ENCODE assay signal across 1 cellular context in the genomic region with DNA sequence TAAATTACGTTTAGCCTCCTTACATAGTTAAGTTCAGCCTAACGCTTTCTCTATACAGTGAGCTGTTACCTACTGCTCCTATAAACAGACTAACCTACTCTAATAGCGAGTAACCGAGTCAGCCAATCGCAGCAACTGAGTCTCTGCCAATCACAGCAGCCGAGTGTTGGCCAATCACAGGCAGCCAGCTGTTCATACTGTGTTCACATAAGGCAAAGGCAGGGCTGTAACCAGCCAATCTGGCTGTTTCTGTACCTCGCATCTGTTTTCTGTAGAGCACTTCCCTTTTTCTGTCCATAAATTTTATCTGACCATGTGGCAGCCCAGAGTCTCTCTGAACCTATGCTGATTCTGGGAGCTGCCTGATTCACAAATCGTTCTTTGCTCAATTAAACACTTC.
A peak's percentile ranks its signal among the peaks of the same experiment; 100 is the strongest.
TF ChIP-seq lines count a peak whose summit lies in the region.

No MANE protein-coding gene starts in this region.

TF ChIP-seq in K562, 482 proteins besides CTCF, POLR2A, EP300 and RAD21 (continued from another document and continues in another):
- TF ChIP-seq PML (IDR thresholded peaks at IDR 0.05; ENCODE audit: low read length) = no peak; the same call in 1 of the 2 replicates
- TF ChIP-seq KLF1 (tag; IDR thresholded peaks at IDR 0.05) = no peak
- no peak for TF ChIP-seq PRMT5 (CRISPR knock-in tag; IDR thresholded peaks at IDR 0.05)
- no peak for TF ChIP-seq SP1 (CRISPR knock-in tag; IDR thresholded peaks at IDR 0.05)
- no peak for TF ChIP-seq STAG1 (CRISPR knock-in tag; IDR thresholded peaks at IDR 0.05; ENCODE audit: borderline replicate concordance)
- TF ChIP-seq CBFA2T2 (conservative IDR thresholded peaks at IDR 0.05) = 0 out of 2 replicates have a peak, but pooled peaks have one; percentile 33
- TF ChIP-seq PTBP1 (IDR thresholded peaks at IDR 0.05; ENCODE audit: low read depth, low read length) = no peak
- no peak for TF ChIP-seq ZNF184 (CRISPR knock-in tag; IDR thresholded peaks at IDR 0.05)
- TF ChIP-seq, protein P1, sequence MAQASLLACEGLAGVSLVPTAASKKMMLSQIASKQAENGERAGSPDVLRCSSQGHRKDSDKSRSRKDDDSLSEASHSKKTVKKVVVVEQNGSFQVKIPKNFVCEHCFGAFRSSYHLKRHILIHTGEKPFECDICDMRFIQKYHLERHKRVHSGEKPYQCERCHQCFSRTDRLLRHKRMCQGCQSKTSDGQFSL (CRISPR knock-in tag; IDR thresholded peaks at IDR 0.05) = no peak
- TF ChIP-seq, protein P1 (tag; IDR thresholded peaks at IDR 0.05) = no peak
- no peak for TF ChIP-seq SIN3A (IDR thresholded peaks at IDR 0.05; ENCODE audit: borderline replicate concordance in 2 of 2, control insufficient read depth in 1 of 2, low read depth in 2 of 2, low read length in 2 of 2)
- TF ChIP-seq, protein P2, sequence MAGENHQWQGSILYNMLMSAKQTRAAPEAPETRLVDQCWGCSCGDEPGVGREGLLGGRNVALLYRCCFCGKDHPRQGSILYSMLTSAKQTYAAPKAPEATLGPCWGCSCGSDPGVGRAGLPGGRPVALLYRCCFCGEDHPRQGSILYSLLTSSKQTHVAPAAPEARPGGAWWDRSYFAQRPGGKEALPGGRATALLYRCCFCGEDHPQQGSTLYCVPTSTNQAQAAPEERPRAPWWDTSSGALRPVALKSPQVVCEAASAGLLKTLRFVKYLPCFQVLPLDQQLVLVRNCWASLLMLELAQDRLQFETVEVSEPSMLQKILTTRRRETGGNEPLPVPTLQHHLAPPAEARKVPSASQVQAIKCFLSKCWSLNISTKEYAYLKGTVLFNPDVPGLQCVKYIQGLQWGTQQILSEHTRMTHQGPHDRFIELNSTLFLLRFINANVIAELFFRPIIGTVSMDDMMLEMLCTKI (IDR thresholded peaks at IDR 0.05; ENCODE audit: partially characterized antibody) = no peak
- TF ChIP-seq, protein P3, sequence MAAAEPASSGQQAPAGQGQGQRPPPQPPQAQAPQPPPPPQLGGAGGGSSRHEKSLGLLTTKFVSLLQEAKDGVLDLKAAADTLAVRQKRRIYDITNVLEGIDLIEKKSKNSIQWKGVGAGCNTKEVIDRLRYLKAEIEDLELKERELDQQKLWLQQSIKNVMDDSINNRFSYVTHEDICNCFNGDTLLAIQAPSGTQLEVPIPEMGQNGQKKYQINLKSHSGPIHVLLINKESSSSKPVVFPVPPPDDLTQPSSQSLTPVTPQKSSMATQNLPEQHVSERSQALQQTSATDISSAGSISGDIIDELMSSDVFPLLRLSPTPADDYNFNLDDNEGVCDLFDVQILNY (CRISPR knock-in tag; IDR thresholded peaks at IDR 0.05) = no peak
- no peak for TF ChIP-seq MECOM (CRISPR knock-in tag; IDR thresholded peaks at IDR 0.05)
- TF ChIP-seq DMBX1 (CRISPR knock-in tag; IDR thresholded peaks at IDR 0.05; ENCODE audit: borderline replicate concordance) = no peak
- TF ChIP-seq WHSC1 (IDR thresholded peaks at IDR 0.05; ENCODE audit: low read length) = no peak
- TF ChIP-seq RCOR1 (IDR thresholded peaks at IDR 0.05; ENCODE audit: borderline replicate concordance in 1 of 2, low read depth in 2 of 2, low read length in 2 of 2) = peak in 1 of 2 experiments; percentile 71; a peak in 1 of 4 replicates
- no peak for TF ChIP-seq NCOA4 (IDR thresholded peaks at IDR 0.05; ENCODE audit: partially characterized antibody)
- TF ChIP-seq RBM25 (IDR thresholded peaks at IDR 0.05; ENCODE audit: low read depth, low read length, severe bottlenecking) = peak; percentile 17
- TF ChIP-seq SIN3B (IDR thresholded peaks at IDR 0.05; ENCODE audit: low read depth) = no peak
- TF ChIP-seq, protein P4, sequence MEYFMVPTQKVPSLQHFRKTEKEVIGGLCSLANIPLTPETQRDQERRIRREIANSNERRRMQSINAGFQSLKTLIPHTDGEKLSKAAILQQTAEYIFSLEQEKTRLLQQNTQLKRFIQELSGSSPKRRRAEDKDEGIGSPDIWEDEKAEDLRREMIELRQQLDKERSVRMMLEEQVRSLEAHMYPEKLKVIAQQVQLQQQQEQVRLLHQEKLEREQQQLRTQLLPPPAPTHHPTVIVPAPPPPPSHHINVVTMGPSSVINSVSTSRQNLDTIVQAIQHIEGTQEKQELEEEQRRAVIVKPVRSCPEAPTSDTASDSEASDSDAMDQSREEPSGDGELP (CRISPR knock-in tag; IDR thresholded peaks at IDR 0.05; ENCODE audit: borderline replicate concordance) = peak; percentile 92
- TF ChIP-seq, protein P5, sequence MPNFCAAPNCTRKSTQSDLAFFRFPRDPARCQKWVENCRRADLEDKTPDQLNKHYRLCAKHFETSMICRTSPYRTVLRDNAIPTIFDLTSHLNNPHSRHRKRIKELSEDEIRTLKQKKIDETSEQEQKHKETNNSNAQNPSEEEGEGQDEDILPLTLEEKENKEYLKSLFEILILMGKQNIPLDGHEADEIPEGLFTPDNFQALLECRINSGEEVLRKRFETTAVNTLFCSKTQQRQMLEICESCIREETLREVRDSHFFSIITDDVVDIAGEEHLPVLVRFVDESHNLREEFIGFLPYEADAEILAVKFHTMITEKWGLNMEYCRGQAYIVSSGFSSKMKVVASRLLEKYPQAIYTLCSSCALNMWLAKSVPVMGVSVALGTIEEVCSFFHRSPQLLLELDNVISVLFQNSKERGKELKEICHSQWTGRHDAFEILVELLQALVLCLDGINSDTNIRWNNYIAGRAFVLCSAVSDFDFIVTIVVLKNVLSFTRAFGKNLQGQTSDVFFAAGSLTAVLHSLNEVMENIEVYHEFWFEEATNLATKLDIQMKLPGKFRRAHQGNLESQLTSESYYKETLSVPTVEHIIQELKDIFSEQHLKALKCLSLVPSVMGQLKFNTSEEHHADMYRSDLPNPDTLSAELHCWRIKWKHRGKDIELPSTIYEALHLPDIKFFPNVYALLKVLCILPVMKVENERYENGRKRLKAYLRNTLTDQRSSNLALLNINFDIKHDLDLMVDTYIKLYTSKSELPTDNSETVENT (CRISPR knock-in tag; IDR thresholded peaks at IDR 0.05) = no peak
- TF ChIP-seq ZNF24 (IDR thresholded peaks at IDR 0.05) = no peak
- no peak for TF ChIP-seq MAFK (IDR thresholded peaks at IDR 0.05; ENCODE audit: low read length)
- no peak for TF ChIP-seq ZNF224 (CRISPR knock-in tag; IDR thresholded peaks at IDR 0.05)
- TF ChIP-seq THRAP3 (IDR thresholded peaks at IDR 0.05; ENCODE audit: borderline replicate concordance) = no peak
- TF ChIP-seq ARID1B (IDR thresholded peaks at IDR 0.05) = peak; percentile 53
- TF ChIP-seq ZNF354B (CRISPR knock-in tag; IDR thresholded peaks at IDR 0.05) = no peak
- TF ChIP-seq ZNF75A (CRISPR knock-in tag; IDR thresholded peaks at IDR 0.05) = no peak
- TF ChIP-seq ZNF76 (CRISPR knock-in tag; IDR thresholded peaks at IDR 0.05; ENCODE audit: borderline replicate concordance) = no peak
- TF ChIP-seq EWSR1 (IDR thresholded peaks at IDR 0.05; ENCODE audit: borderline replicate concordance, low read depth, partially characterized antibody) = no peak
- peak in 1 of 2 experiments; percentile 17; a peak in 1 of 4 replicates for TF ChIP-seq SRF (CRISPR knock-in tag; IDR thresholded peaks at IDR 0.05)
- TF ChIP-seq, protein P6, sequence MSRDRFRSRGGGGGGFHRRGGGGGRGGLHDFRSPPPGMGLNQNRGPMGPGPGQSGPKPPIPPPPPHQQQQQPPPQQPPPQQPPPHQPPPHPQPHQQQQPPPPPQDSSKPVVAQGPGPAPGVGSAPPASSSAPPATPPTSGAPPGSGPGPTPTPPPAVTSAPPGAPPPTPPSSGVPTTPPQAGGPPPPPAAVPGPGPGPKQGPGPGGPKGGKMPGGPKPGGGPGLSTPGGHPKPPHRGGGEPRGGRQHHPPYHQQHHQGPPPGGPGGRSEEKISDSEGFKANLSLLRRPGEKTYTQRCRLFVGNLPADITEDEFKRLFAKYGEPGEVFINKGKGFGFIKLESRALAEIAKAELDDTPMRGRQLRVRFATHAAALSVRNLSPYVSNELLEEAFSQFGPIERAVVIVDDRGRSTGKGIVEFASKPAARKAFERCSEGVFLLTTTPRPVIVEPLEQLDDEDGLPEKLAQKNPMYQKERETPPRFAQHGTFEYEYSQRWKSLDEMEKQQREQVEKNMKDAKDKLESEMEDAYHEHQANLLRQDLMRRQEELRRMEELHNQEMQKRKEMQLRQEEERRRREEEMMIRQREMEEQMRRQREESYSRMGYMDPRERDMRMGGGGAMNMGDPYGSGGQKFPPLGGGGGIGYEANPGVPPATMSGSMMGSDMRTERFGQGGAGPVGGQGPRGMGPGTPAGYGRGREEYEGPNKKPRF (IDR thresholded peaks at IDR 0.05; ENCODE audit: low read depth, low read length) = no peak
- no peak for TF ChIP-seq NFIC (IDR thresholded peaks at IDR 0.05)
- TF ChIP-seq CEBPG (CRISPR knock-in tag; IDR thresholded peaks at IDR 0.05) = peak; percentile 31; the same call in 1 of the 2 replicates
- TF ChIP-seq CEBPG (tag; conservative IDR thresholded peaks at IDR 0.05 in 1 of 2, IDR thresholded peaks at IDR 0.05 in 1 of 2) = no peak
- TF ChIP-seq, protein P7, sequence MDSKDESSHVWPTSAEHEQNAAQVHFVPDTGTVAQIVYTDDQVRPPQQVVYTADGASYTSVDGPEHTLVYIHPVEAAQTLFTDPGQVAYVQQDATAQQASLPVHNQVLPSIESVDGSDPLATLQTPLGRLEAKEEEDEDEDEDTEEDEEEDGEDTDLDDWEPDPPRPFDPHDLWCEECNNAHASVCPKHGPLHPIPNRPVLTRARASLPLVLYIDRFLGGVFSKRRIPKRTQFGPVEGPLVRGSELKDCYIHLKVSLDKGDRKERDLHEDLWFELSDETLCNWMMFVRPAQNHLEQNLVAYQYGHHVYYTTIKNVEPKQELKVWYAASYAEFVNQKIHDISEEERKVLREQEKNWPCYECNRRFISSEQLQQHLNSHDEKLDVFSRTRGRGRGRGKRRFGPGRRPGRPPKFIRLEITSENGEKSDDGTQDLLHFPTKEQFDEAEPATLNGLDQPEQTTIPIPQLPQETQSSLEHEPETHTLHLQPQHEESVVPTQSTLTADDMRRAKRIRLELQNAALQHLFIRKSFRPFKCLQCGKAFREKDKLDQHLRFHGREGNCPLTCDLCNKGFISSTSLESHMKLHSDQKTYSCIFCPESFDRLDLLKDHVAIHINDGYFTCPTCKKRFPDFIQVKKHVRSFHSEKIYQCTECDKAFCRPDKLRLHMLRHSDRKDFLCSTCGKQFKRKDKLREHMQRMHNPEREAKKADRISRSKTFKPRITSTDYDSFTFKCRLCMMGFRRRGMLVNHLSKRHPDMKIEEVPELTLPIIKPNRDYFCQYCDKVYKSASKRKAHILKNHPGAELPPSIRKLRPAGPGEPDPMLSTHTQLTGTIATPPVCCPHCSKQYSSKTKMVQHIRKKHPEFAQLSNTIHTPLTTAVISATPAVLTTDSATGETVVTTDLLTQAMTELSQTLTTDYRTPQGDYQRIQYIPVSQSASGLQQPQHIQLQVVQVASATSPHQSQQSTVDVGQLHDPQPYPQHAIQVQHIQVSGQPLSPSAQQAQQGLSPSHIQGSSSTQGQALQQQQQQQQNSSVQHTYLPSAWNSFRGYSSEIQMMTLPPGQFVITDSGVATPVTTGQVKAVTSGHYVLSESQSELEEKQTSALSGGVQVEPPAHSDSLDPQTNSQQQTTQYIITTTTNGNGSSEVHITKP (IDR thresholded peaks at IDR 0.05; ENCODE audit: partially characterized antibody) = no peak
- no peak for TF ChIP-seq ZEB2 (IDR thresholded peaks at IDR 0.05)
- TF ChIP-seq ZNF146 (CRISPR knock-in tag; IDR thresholded peaks at IDR 0.05; ENCODE audit: unreplicated experiment) = no peak
- no peak for TF ChIP-seq HOXB6 (CRISPR knock-in tag; IDR thresholded peaks at IDR 0.05; ENCODE audit: borderline replicate concordance)
- TF ChIP-seq STAT5B (CRISPR knock-in tag; IDR thresholded peaks at IDR 0.05) = no peak
- TF ChIP-seq SOX6 (IDR thresholded peaks at IDR 0.05) = no peak
- no peak for TF ChIP-seq TCF7 (IDR thresholded peaks at IDR 0.05; ENCODE audit: borderline replicate concordance)
- TF ChIP-seq BMI1 (IDR thresholded peaks at IDR 0.05; ENCODE audit: low read length) = no peak
- TF ChIP-seq, protein P8, sequence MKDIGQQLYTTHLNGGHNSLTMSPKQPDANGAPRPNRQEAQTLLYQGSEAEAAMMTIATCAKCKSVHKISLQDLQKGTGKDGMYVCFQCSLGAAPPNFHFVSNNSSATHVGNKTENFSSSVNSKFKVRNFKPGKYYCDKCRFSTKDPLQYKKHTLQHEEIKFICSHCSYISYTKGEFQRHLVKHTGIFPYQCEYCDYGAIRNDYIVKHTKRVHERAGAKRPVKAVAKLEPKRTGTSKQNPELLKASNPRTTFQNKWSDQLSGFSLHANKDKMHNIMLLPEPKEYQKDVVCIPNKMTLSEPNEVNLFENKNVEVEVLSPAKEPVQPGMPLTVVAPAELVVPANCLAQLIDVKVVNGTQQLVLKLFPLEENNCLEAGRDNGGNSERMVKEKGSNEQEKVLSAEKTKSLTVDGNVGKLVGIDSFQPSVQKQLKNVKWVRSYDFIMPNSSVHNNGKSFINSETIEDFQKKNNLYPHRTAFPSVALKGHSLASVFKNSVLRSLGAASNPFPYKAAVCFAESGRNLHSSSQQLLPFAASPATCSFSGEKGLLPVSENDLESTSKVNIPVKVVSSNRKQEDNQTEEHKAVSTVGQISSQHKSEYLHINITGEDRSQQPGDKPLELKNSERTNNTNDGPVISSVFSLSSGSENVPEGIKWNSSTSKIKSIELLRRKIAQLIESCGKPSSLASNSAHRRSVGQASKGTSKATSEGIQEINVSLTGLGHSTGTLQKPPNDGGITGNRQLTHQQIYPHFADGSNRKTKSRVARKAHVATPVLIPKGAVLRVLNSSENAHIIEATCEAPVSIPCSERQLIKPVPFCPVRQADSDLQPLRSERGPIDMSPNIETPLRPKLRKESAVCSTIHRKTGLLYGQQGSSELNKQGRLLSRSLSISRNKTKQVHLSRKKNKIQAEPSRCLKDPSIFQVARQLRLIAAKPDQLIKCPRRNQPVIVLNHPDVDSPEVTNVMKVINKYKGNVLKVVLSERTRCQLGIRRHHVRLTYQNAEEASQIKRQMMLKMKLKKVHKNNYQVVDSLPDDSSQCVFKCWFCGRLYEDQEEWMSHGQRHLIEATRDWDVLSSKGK (CRISPR knock-in tag; IDR thresholded peaks at IDR 0.05) = no peak
- no peak for TF ChIP-seq ZNF445 (CRISPR knock-in tag; IDR thresholded peaks at IDR 0.05; ENCODE audit: low read depth)
- TF ChIP-seq FUS (optimal IDR thresholded peaks at IDR 0.05; ENCODE audit: low read depth, low read length) = no peak
- no peak for TF ChIP-seq NONO (IDR thresholded peaks at IDR 0.05; ENCODE audit: low read depth in 2 of 2, low read length in 1 of 2)
- peak; percentile 61; the same call in 1 of the 2 replicates for TF ChIP-seq CBFA2T3 (IDR thresholded peaks at IDR 0.05)
- no peak for TF ChIP-seq ZNF23 (CRISPR knock-in tag; IDR thresholded peaks at IDR 0.05)
- TF ChIP-seq BRD4 (IDR thresholded peaks at IDR 0.05) = no peak
- TF ChIP-seq, protein P9, sequence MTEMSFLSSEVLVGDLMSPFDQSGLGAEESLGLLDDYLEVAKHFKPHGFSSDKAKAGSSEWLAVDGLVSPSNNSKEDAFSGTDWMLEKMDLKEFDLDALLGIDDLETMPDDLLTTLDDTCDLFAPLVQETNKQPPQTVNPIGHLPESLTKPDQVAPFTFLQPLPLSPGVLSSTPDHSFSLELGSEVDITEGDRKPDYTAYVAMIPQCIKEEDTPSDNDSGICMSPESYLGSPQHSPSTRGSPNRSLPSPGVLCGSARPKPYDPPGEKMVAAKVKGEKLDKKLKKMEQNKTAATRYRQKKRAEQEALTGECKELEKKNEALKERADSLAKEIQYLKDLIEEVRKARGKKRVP (CRISPR knock-in tag; IDR thresholded peaks at IDR 0.05) = no peak
- 0 out of 2 replicates have a peak, but pooled peaks have one; percentile 29 for TF ChIP-seq TAL1 (IDR thresholded peaks at IDR 0.05)
- no peak for TF ChIP-seq JUND (IDR thresholded peaks at IDR 0.05; ENCODE audit: borderline replicate concordance, low read depth, low read length)
- TF ChIP-seq JUND (tag; IDR thresholded peaks at IDR 0.05; ENCODE audit: borderline replicate concordance, low read depth, low read length) = peak; percentile 19; the same call in 1 of the 3 replicates
